ENCODE assay signal across 1 cellular context in genomic region chr10:100878291-100878910, GRCh38.
TF ChIP-seq lines count a peak whose summit lies in the region.

No MANE protein-coding gene starts in this region.

TF ChIP-seq in HEK293, 187 proteins besides CTCF, POLR2A, EP300 and RAD21 (continued from another document and continues in another):
- TF ChIP-seq TCF7L2 (IDR thresholded peaks at IDR 0.05; ENCODE audit: borderline replicate concordance, low read depth, low read length) = no peak
- TF ChIP-seq, protein P1, sequence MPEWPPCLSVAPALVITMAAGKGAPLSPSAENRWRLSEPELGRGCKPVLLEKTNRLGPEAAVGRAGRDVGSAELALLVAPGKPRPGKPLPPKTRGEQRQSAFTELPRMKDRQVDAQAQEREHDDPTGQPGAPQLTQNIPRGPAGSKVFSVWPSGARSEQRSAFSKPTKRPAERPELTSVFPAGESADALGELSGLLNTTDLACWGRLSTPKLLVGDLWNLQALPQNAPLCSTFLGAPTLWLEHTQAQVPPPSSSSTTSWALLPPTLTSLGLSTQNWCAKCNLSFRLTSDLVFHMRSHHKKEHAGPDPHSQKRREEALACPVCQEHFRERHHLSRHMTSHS (tag by site-specific recombination; IDR thresholded peaks at IDR 0.05) = no peak
- TF ChIP-seq MEIS1 (CRISPR knock-in tag; IDR thresholded peaks at IDR 0.05; ENCODE audit: borderline replicate concordance) = no peak
- TF ChIP-seq ZNF248 (tag by site-specific recombination; IDR thresholded peaks at IDR 0.05) = no peak
- TF ChIP-seq ZNF280D (tag by site-specific recombination; IDR thresholded peaks at IDR 0.05) = no peak
- no peak for TF ChIP-seq ZNF114 (tag by site-specific recombination; IDR thresholded peaks at IDR 0.05)
- no peak for TF ChIP-seq ZNF501 (tag by site-specific recombination; IDR thresholded peaks at IDR 0.05)
- TF ChIP-seq ZNF548 (tag by site-specific recombination; IDR thresholded peaks at IDR 0.05) = no peak
- no peak for TF ChIP-seq BCL11A (tag by site-specific recombination; IDR thresholded peaks at IDR 0.05; ENCODE audit: low read depth)
- TF ChIP-seq ZNF223 (tag by site-specific recombination; IDR thresholded peaks at IDR 0.05) = no peak
- no peak for TF ChIP-seq ZNF202 (tag by site-specific recombination; IDR thresholded peaks at IDR 0.05; ENCODE audit: borderline replicate concordance)
- TF ChIP-seq ZNF692 (tag by site-specific recombination; IDR thresholded peaks at IDR 0.05) = no peak
- 0 out of 2 replicates have a peak, but pooled peaks have one; percentile 20 for TF ChIP-seq ZBTB7A (tag by site-specific recombination; IDR thresholded peaks at IDR 0.05; ENCODE audit: low read depth)
- no peak for TF ChIP-seq ZSCAN16 (tag by site-specific recombination; IDR thresholded peaks at IDR 0.05)
- TF ChIP-seq ZNF48 (tag by site-specific recombination; IDR thresholded peaks at IDR 0.05) = no peak
- TF ChIP-seq ZNF274 (IDR thresholded peaks at IDR 0.05; ENCODE audit: low read length) = no peak
- no peak for TF ChIP-seq ZNF274 (tag by site-specific recombination; IDR thresholded peaks at IDR 0.05; ENCODE audit: borderline replicate concordance)
- TF ChIP-seq ZNF624 (tag by site-specific recombination; IDR thresholded peaks at IDR 0.05) = no peak
- TF ChIP-seq SP3 (tag by site-specific recombination; IDR thresholded peaks at IDR 0.05) = 0 out of 2 replicates have a peak, but pooled peaks have one; percentile 18
- TF ChIP-seq MZF1 (tag by site-specific recombination; IDR thresholded peaks at IDR 0.05; ENCODE audit: borderline replicate concordance) = no peak
- no peak for TF ChIP-seq ZNF510 (tag by site-specific recombination; IDR thresholded peaks at IDR 0.05; ENCODE audit: insufficient replicate concordance)
- no peak for TF ChIP-seq PRDM1 (tag by site-specific recombination; IDR thresholded peaks at IDR 0.05)
- peak; percentile 69; the same call in 1 of the 2 replicates for TF ChIP-seq ZNF660 (tag by site-specific recombination; IDR thresholded peaks at IDR 0.05)
- peak; percentile 57 for TF ChIP-seq KLF9 (tag by site-specific recombination; IDR thresholded peaks at IDR 0.05; ENCODE audit: low read depth)
- no peak for TF ChIP-seq GFI1B (tag by site-specific recombination; IDR thresholded peaks at IDR 0.05)
- TF ChIP-seq ZNF133 (tag by site-specific recombination; IDR thresholded peaks at IDR 0.05) = no peak
- TF ChIP-seq ZNF785 (tag by site-specific recombination; IDR thresholded peaks at IDR 0.05) = peak; percentile 100
- no peak for TF ChIP-seq ZNF19 (tag by site-specific recombination; IDR thresholded peaks at IDR 0.05; ENCODE audit: low read depth)
- TF ChIP-seq, protein P2, sequence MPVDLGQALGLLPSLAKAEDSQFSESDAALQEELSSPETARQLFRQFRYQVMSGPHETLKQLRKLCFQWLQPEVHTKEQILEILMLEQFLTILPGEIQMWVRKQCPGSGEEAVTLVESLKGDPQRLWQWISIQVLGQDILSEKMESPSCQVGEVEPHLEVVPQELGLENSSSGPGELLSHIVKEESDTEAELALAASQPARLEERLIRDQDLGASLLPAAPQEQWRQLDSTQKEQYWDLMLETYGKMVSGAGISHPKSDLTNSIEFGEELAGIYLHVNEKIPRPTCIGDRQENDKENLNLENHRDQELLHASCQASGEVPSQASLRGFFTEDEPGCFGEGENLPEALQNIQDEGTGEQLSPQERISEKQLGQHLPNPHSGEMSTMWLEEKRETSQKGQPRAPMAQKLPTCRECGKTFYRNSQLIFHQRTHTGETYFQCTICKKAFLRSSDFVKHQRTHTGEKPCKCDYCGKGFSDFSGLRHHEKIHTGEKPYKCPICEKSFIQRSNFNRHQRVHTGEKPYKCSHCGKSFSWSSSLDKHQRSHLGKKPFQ (tag by site-specific recombination; IDR thresholded peaks at IDR 0.05) = no peak
- TF ChIP-seq ATF2 (tag by site-specific recombination; IDR thresholded peaks at IDR 0.05; ENCODE audit: low read depth) = no peak
- TF ChIP-seq SCRT1 (tag by site-specific recombination; IDR thresholded peaks at IDR 0.05; ENCODE audit: borderline replicate concordance) = no peak
- TF ChIP-seq ZNF354C (tag by site-specific recombination; IDR thresholded peaks at IDR 0.05; ENCODE audit: borderline replicate concordance, low read depth) = no peak
- no peak for TF ChIP-seq ZNF560 (tag by site-specific recombination; IDR thresholded peaks at IDR 0.05; ENCODE audit: borderline replicate concordance)
- no peak for TF ChIP-seq EGR2 (tag by site-specific recombination; IDR thresholded peaks at IDR 0.05; ENCODE audit: low read depth)
- TF ChIP-seq ZNF664 (tag by site-specific recombination; IDR thresholded peaks at IDR 0.05) = no peak
- no peak for TF ChIP-seq ZNF747 (tag by site-specific recombination; IDR thresholded peaks at IDR 0.05)
- peak; percentile 33; the same call in 1 of the 2 replicates for TF ChIP-seq ZNF561 (tag by site-specific recombination; IDR thresholded peaks at IDR 0.05; ENCODE audit: borderline replicate concordance)
- TF ChIP-seq ZNF76 (tag by site-specific recombination; IDR thresholded peaks at IDR 0.05; ENCODE audit: borderline replicate concordance, low read depth) = no peak
- peak; percentile 66; the same call in 1 of the 2 replicates for TF ChIP-seq ZNF341 (tag by site-specific recombination; IDR thresholded peaks at IDR 0.05; ENCODE audit: low read depth)
- no peak for TF ChIP-seq ZNF701 (tag by site-specific recombination; IDR thresholded peaks at IDR 0.05)
- no peak for TF ChIP-seq ZNF529 (tag by site-specific recombination; IDR thresholded peaks at IDR 0.05; ENCODE audit: insufficient replicate concordance)
- TF ChIP-seq ZNF391 (tag by site-specific recombination; IDR thresholded peaks at IDR 0.05; ENCODE audit: borderline replicate concordance, low read depth) = no peak
- TF ChIP-seq ZNF37A (tag by site-specific recombination; IDR thresholded peaks at IDR 0.05) = no peak
- TF ChIP-seq YY1 (tag by site-specific recombination; IDR thresholded peaks at IDR 0.05) = no peak
- no peak for TF ChIP-seq ZFHX2 (tag by site-specific recombination; conservative IDR thresholded peaks at IDR 0.05)
- peak; percentile 21; the same call in 1 of the 2 replicates for TF ChIP-seq ZNF629 (tag by site-specific recombination; IDR thresholded peaks at IDR 0.05)
- no peak for TF ChIP-seq BCL6B (tag by site-specific recombination; IDR thresholded peaks at IDR 0.05)
- TF ChIP-seq, protein P3, sequence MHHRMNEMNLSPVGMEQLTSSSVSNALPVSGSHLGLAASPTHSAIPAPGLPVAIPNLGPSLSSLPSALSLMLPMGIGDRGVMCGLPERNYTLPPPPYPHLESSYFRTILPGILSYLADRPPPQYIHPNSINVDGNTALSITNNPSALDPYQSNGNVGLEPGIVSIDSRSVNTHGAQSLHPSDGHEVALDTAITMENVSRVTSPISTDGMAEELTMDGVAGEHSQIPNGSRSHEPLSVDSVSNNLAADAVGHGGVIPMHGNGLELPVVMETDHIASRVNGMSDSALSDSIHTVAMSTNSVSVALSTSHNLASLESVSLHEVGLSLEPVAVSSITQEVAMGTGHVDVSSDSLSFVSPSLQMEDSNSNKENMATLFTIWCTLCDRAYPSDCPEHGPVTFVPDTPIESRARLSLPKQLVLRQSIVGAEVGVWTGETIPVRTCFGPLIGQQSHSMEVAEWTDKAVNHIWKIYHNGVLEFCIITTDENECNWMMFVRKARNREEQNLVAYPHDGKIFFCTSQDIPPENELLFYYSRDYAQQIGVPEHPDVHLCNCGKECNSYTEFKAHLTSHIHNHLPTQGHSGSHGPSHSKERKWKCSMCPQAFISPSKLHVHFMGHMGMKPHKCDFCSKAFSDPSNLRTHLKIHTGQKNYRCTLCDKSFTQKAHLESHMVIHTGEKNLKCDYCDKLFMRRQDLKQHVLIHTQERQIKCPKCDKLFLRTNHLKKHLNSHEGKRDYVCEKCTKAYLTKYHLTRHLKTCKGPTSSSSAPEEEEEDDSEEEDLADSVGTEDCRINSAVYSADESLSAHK (tag by site-specific recombination; IDR thresholded peaks at IDR 0.05) = no peak
- no peak for TF ChIP-seq TSHZ1 (tag by site-specific recombination; IDR thresholded peaks at IDR 0.05; ENCODE audit: borderline replicate concordance)
- no peak for TF ChIP-seq ZNF777 (tag by site-specific recombination; IDR thresholded peaks at IDR 0.05; ENCODE audit: borderline replicate concordance)
- TF ChIP-seq ZNF112 (tag by site-specific recombination; IDR thresholded peaks at IDR 0.05) = no peak
- no peak for TF ChIP-seq OVOL3 (tag by site-specific recombination; IDR thresholded peaks at IDR 0.05)
- no peak for TF ChIP-seq ZNF10 (tag by site-specific recombination; IDR thresholded peaks at IDR 0.05)
- TF ChIP-seq ZBTB48 (tag by site-specific recombination; IDR thresholded peaks at IDR 0.05) = peak; percentile 63
- peak; percentile 89 for TF ChIP-seq GLIS2 (tag by site-specific recombination; IDR thresholded peaks at IDR 0.05)
- no peak for TF ChIP-seq ZNF670 (tag by site-specific recombination; IDR thresholded peaks at IDR 0.05; ENCODE audit: low read depth)
- no peak; the same call in 1 of the 2 replicates for TF ChIP-seq ZXDB (tag by site-specific recombination; IDR thresholded peaks at IDR 0.05)
